8 cellular contexts compared by ENCODE assay signal in genomic region chr11:777288-778255, GRCh38. TPM values are rescaled to one million over a fixed set of nuclear protein-coding genes. Genes with fewer than 3 reads are reported as not detected.
DNase-seq lines count a peak whose midpoint lies in the region; ATAC-seq and TF ChIP-seq lines count a peak whose summit lies in the region.

GATD1 (minus strand) TSS chr11:777487; CDS start chr11:777462, 25 bp downstream.

- no peak for TF ChIP-seq CTCF in GM13976 (IDR thresholded peaks at IDR 0.05; ENCODE audit: borderline replicate concordance, control extremely low read depth, extremely low read depth, insufficient read depth, missing control alignments)
- peak in 1 of 2 donors; percentile 6 for TF ChIP-seq CTCF in right atrium auricular region (IDR thresholded peaks at IDR 0.05)
- TF ChIP-seq CTCF in uterus (IDR thresholded peaks at IDR 0.05) = peak in 2 of 4 experiments; percentile 13 to 24

- intact Hi-C loops in uterus (cut with DNase I; ENCODE audit: low total_unique reads) = no loop called here

- H3K9me3 ChIP-seq in right atrium auricular region = no peaks in the 10 kb centered on the region
- no peaks in the 10 kb centered on the region for H3K9me3 ChIP-seq in uterus

- H3K27ac ChIP-seq in right atrium auricular region = peak within 1 kb of the TSS; percentile 82 to 89
- H3K27ac ChIP-seq in uterus = peak within 1 kb of the TSS; percentile 79 to 83

- TF ChIP-seq POLR2A in uterus (IDR thresholded peaks at IDR 0.05) = peak; percentile 48 to 88

- H3K4me3 ChIP-seq in right atrium auricular region (peak within 1 kb of the TSS; percentile 91 to 93), uterus (peak within 1 kb of the TSS; percentile 75 to 91)

- H3K4me1 ChIP-seq in right atrium auricular region (peaks cover 0 to 32% of the 10 kb centered on the region in 2 donors), uterus (peaks cover 0 to 20% of the 10 kb centered on the region in 2 donors)

- peak; percentile 100 for DNase-seq in GM13976 (ENCODE audit: low spot score)
- peak; percentile 90 for DNase-seq in NCI-H146 (lab: John Stamatoyannopoulos, UW)
- DNase-seq in T-helper 2 cell = peak; percentile 88 to 94 (median 91)
- DNase-seq in amygdala (lab: John Stamatoyannopoulos, UW) = peak in 53 of 56 donors; percentile 30 to 92 (median 80)
- peak; percentile 87 for DNase-seq in right atrium auricular region (ENCODE audit: low spot score)
- DNase-seq in putamen (ENCODE audit: low spot score) = peak; percentile 84
- peak; percentile 87 to 94 for DNase-seq in uterus

- H3K27me3 ChIP-seq in right atrium auricular region (no peaks in the 10 kb centered on the region), uterus (no peaks in the 10 kb centered on the region)

- in situ Hi-C loops in GM13976 (cut with MboI; ENCODE audit: low sequenced_read_pairs, unreplicated experiment) = no loop called here

- H3K36me3 ChIP-seq in right atrium auricular region (peaks cover 2% of the 10 kb centered on the region), uterus (no peaks in the 10 kb centered on the region)

- ATAC-seq in HG02840 (IDR thresholded peaks at IDR 0.05; ENCODE audit: low FRiP score, unreplicated experiment) = peak; percentile 66

RNA-seq across cellular contexts. Expression of gene GATD1, which starts in this region (rescaled TPM):
- total RNA-seq in right atrium auricular region = 10 to 100 TPM; 13.3 to 29.8 TPM
- total RNA-seq in uterus = 10 to 100 TPM; 11.8 to 81.1 (median 29.3) TPM

Comparison
In these comparisons a context has a peak if more than half of its experiments do, and no peak if none do; other contexts are left out.
1. Peak in every context shown above with its lines: DNase-seq, ATAC-seq, H3K4me3 ChIP-seq and H3K27ac ChIP-seq.